In the genomic region with DNA sequence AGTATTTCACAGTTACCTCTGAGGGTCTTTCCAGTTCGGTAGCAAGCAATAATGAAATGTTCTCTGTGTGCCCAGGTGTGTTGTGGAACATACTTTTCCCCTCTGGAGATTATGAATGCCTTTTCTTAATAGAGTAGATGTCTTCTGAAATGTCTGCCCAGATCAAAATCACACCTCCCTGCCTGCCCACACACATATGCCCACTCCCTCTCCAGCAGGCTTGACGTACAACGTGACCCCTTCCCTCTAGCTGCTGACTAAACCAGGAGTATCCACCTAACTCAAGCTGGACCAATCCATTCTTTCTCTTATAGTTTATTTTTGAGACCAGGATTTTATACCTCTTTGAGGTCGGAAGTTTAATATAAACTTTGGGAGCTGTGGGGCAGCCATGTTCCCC, we compare ENCODE assay signal across 21 cellular contexts. TPM values are rescaled to one million over a fixed set of nuclear protein-coding genes. Genes with fewer than 3 reads are reported as not detected.
DNase-seq lines count a peak whose midpoint lies in the region; ATAC-seq, FAIRE-seq and TF ChIP-seq lines count a peak whose summit lies in the region.
"Had no signal": no experiment of that assay in that cellular context is flagged by ENCODE, and none has a peak within 500 bp of the region (broad histone marks: within the 10 kb centered on the region; RNA-seq: fewer than 3 reads in every experiment).

No MANE protein-coding gene starts in this region.

- H3K9me3 Mint-ChIP-seq in naive thymus-derived CD8-positive, alpha-beta T cell: peaks cover 0 to 5% (median 0%) of the 10 kb centered on the region in 9 donors

- H3K4me3 ChIP-seq in heart left ventricle (no peak overlapping the region), bronchial epithelial cell (ENCODE audit: low read depth, low read length) (no peak overlapping the region), mesenchymal stem cell (ENCODE audit: insufficient read depth in 1 of 2, low read depth in 1 of 2, low read length in 2 of 2) (no peak overlapping the region), vagina (no peak overlapping the region)
- H3K4me3 ChIP-seq: BLaER1 had no signal

- POLR2A ChIA-PET in naive thymus-derived CD8-positive, alpha-beta T cell (lab: Charles Lee): no interaction called here

- H3K79me1 ChIP-seq in mesenchymal stem cell (replicated peaks; ENCODE audit: low read length, poor library complexity, severe bottlenecking): peaks cover 12% of the 10 kb centered on the region

- no peak overlapping the region for H3K4me3 Mint-ChIP-seq in naive thymus-derived CD8-positive, alpha-beta T cell
- H3K4me3 Mint-ChIP-seq: CD8-positive, alpha-beta memory T cell had no signal

- no peak overlapping the region for H2BK15ac ChIP-seq in mesenchymal stem cell (ENCODE audit: low read depth, poor library complexity, severe bottlenecking)

- intact Hi-C loops in heart left ventricle (cut with DNase I): loop anchor here in 1 of 10 donors (10.0 kb wide), 1 partner anchor 171 kb away; no protein-coding TSS in a partner anchor
- intact Hi-C loops in Right ventricle myocardium inferior (cut with DNase I): no loop called here
- intact Hi-C loops in vagina (cut with DNase I): loop anchor here (10.0 kb wide), 1 partner anchor 51 kb away; a partner anchor contains a TSS
- intact Hi-C loops in posterior cingulate gyrus (cut with DNase I): no loop called here

- WGBS in heart left ventricle, 4 donors: 79 to 97% (median 94%) methylated on average over 4 of the region's 4 CpGs
- 95% methylated on average over 4 of the region's 4 CpGs for WGBS in mesenchymal stem cell

- H3K4ac ChIP-seq in mesenchymal stem cell (ENCODE audit: low read depth in 1 of 2, low read length in 2 of 2): peak overlapping the region in 1 of 2 experiments; percentile 42

- TF ChIP-seq POLR2A in heart left ventricle (IDR thresholded peaks at IDR 0.05) (no peak), vagina (IDR thresholded peaks at IDR 0.05) (no peak)

- H2BK5ac ChIP-seq in mesenchymal stem cell (ENCODE audit: low read depth, low read length, poor library complexity, severe bottlenecking): peak overlapping the region; percentile 4

- H4K8ac ChIP-seq in mesenchymal stem cell (ENCODE audit: low read length): no peak overlapping the region

- TF ChIP-seq CTCF in heart left ventricle (IDR thresholded peaks at IDR 0.05) (no peak), bronchial epithelial cell (IDR thresholded peaks at IDR 0.05; ENCODE audit: insufficient read depth, low read length, severe bottlenecking) (no peak), vagina (IDR thresholded peaks at IDR 0.05) (no peak)

- no peak overlapping the region for H4K91ac ChIP-seq in mesenchymal stem cell (ENCODE audit: low read length)

- no peak for FAIRE-seq in bronchial epithelial cell (lab: Jason Lieb, UNC)
- FAIRE-seq: GM12891, GM18507 had no signal

- peak overlapping the region in 7 of 12 donors; percentile 2 to 74 (median 41) for H3K27ac ChIP-seq in heart left ventricle
- peak overlapping the region; percentile 18 for H3K27ac ChIP-seq in mesenchymal stem cell (ENCODE audit: low read length, poor library complexity, severe bottlenecking)
- peak overlapping the region; percentile 65 for H3K27ac ChIP-seq in vagina
- H3K27ac ChIP-seq: BLaER1 had no signal

- no peak overlapping the region for H2BK120ac ChIP-seq in mesenchymal stem cell (ENCODE audit: low read depth, low read length)

- no peaks in the 10 kb centered on the region for H3K4me1 Mint-ChIP-seq in naive thymus-derived CD8-positive, alpha-beta T cell
- H3K4me1 Mint-ChIP-seq: CD8-positive, alpha-beta memory T cell had no signal

- H3K23ac ChIP-seq in mesenchymal stem cell (ENCODE audit: low read length in 2 of 2): no peak overlapping the region

- H3K14ac ChIP-seq in mesenchymal stem cell (ENCODE audit: low read length in 2 of 2): no peak overlapping the region

- no peak overlapping the region for H2AFZ ChIP-seq in mesenchymal stem cell (ENCODE audit: low read depth, low read length)

- H3K36me3 Mint-ChIP-seq in naive thymus-derived CD8-positive, alpha-beta T cell: no peaks in the 10 kb centered on the region
- H3K36me3 Mint-ChIP-seq: CD8-positive, alpha-beta memory T cell had no signal

- H2AK5ac ChIP-seq in mesenchymal stem cell (ENCODE audit: low read length, severe bottlenecking): peak overlapping the region; percentile 49

- H3K9ac ChIP-seq in mesenchymal stem cell (ENCODE audit: low read length): no peak overlapping the region
- H3K9ac ChIP-seq: BLaER1 had no signal

- no peaks in the 10 kb centered on the region for H3K9me3 ChIP-seq in heart left ventricle
- H3K9me3 ChIP-seq in mesenchymal stem cell (ENCODE audit: control insufficient read depth, low read length): no peaks in the 10 kb centered on the region
- H3K9me3 ChIP-seq in vagina: no peaks in the 10 kb centered on the region

- DNase-seq in heart left ventricle (no peak), Right ventricle myocardium inferior (ENCODE audit: missing footprints) (no peak), bronchial epithelial cell (ENCODE audit: low read depth) (peak; percentile 60), mesenchymal stem cell (no peak), vagina (ENCODE audit: extremely low spot score in 2 of 2) (no peak), posterior cingulate gyrus (no peak)
- DNase-seq in naive thymus-derived CD8-positive, alpha-beta T cell: no peak
- DNase-seq in activated naive CD4-positive, alpha-beta T cell treated with anti-CD3 and anti-CD28 coated beads, Interleukin-2, amount 50 U/mL, for 16 hours: no peak
- DNase-seq: CD8-positive, alpha-beta memory T cell; GDM1; HCEC 1CT; MV-4-11; NCI-H1436; NCI-H2029; NCI-H510A; NCI-H774; SHP77 treated with DMSO at 0.1 percent for 48 hours had no signal

- ATAC-seq in heart left ventricle (no peak), Right ventricle myocardium inferior (no peak)
- no peak for ATAC-seq in naive thymus-derived CD8-positive, alpha-beta T cell
- ATAC-seq: Panc1 had no signal

- H3K36me3 ChIP-seq in heart left ventricle (no peaks in the 10 kb centered on the region), bronchial epithelial cell (ENCODE audit: control insufficient read depth, insufficient read depth, low read length) (no peaks in the 10 kb centered on the region), mesenchymal stem cell (ENCODE audit: control insufficient read depth in 1 of 2, insufficient read depth in 2 of 2, low read depth in 1 of 2, low read length in 2 of 2) (no peaks in the 10 kb centered on the region), vagina (no peaks in the 10 kb centered on the region)
- H3K36me3 ChIP-seq: BLaER1 had no signal

- peaks cover 0 to 1% (median 0%) of the 10 kb centered on the region in 5 donors for H3K27me3 Mint-ChIP-seq in naive thymus-derived CD8-positive, alpha-beta T cell

- H3K4me1 ChIP-seq in heart left ventricle: peaks cover 2 to 79% (median 40%) of the 10 kb centered on the region in 12 donors
- H3K4me1 ChIP-seq in mesenchymal stem cell (ENCODE audit: control insufficient read depth, insufficient read depth, low read depth, low read length): peaks cover 4% of the 10 kb centered on the region
- H3K4me1 ChIP-seq in vagina: peaks cover 37% of the 10 kb centered on the region
- H3K4me1 ChIP-seq: BLaER1 had no signal

- H3K27me3 ChIP-seq in heart left ventricle (no peaks in the 10 kb centered on the region), bronchial epithelial cell (ENCODE audit: control insufficient read depth, insufficient read depth, low read length) (no peaks in the 10 kb centered on the region), mesenchymal stem cell (ENCODE audit: control insufficient read depth in 1 of 2, insufficient read depth in 1 of 2, low read length in 2 of 2) (no peaks in the 10 kb centered on the region), vagina (no peaks in the 10 kb centered on the region)
- H3K27me3 ChIP-seq: BLaER1 had no signal

- no peak overlapping the region for H3K4me2 ChIP-seq in mesenchymal stem cell (ENCODE audit: low read length, poor library complexity, severe bottlenecking)
- H3K4me2 ChIP-seq: BLaER1 had no signal

- no peak overlapping the region for H3K27ac Mint-ChIP-seq in naive thymus-derived CD8-positive, alpha-beta T cell
- H3K27ac Mint-ChIP-seq: CD8-positive, alpha-beta memory T cell had no signal

- peak overlapping the region in 1 of 2 experiments; percentile 6 for H3K18ac ChIP-seq in mesenchymal stem cell (ENCODE audit: low read depth in 1 of 2, low read length in 2 of 2)

- H2BK12ac ChIP-seq in mesenchymal stem cell (ENCODE audit: low read length in 2 of 2): peak overlapping the region; percentile 2 to 90

RNA-seq across cellular contexts. Expression of a gene that starts 48.7 kb away (rescaled TPM):
- 10 to 100 TPM; 26.6 to 51.5 (median 33.5) TPM for total RNA-seq in heart left ventricle
- 10 to 100 TPM; 11.3 to 24.1 TPM for polyA plus RNA-seq in heart left ventricle
- total RNA-seq in Right ventricle myocardium inferior: 28.9 TPM
- 8.8 and 10.3 TPM in 2 replicates for total RNA-seq in bronchial epithelial cell
- 12.5 TPM for polyA plus RNA-seq in mesenchymal stem cell (2013, experiment 1 of 2)
- polyA plus RNA-seq in mesenchymal stem cell (2013, experiment 2 of 2): 11.9 TPM
- 28.5 TPM for total RNA-seq in vagina
- total RNA-seq in naive thymus-derived CD8-positive, alpha-beta T cell: 1 to 10 TPM; 2.0 to 2.5 TPM
- 1 to 10 TPM in 1 of 3 donors, under 1 TPM in 2; 0.48 to 1.1 (median 0.54) TPM for polyA plus RNA-seq in naive thymus-derived CD8-positive, alpha-beta T cell
- polyA plus RNA-seq: CD8-positive, alpha-beta memory T cell had no signal
